Comparison of ENCODE assay signal across 18 cellular contexts in genomic region chr9:109512170-109512756, GRCh38. TPM values are rescaled to one million over a fixed set of nuclear protein-coding genes. Genes with fewer than 3 reads are reported as not detected.
DNase-seq lines count a peak whose midpoint lies in the region; ATAC-seq and TF ChIP-seq lines count a peak whose summit lies in the region.
"Had no signal": no experiment of that assay in that cellular context is flagged by ENCODE, and none has a peak within 500 bp of the region (broad histone marks: within the 10 kb centered on the region; RNA-seq: fewer than 3 reads in every experiment).

No MANE protein-coding gene starts in this region.

- ATAC-seq in GM19395 (IDR thresholded peaks at IDR 0.05; ENCODE audit: unreplicated experiment) (peak; percentile 67), HG03378 (IDR thresholded peaks at IDR 0.05; ENCODE audit: unreplicated experiment) (no peak)
- ATAC-seq: K562 had no signal

- H3K4me2 ChIP-seq in KMS-11 = peak overlapping the region; percentile 40; the same call in 1 of the 2 replicates
- H3K4me2 ChIP-seq: PC-9 had no signal

- DNase-seq in NCI-H82 (lab: John Stamatoyannopoulos, UW) (peak; percentile 20), NCI-H82 treated with DMSO at 0.1 percent for 48 hours (lab: John Stamatoyannopoulos, UW; ENCODE audit: unreplicated experiment) (no peak), kidney tubule cell (ENCODE audit: low spot score) (peak; percentile 10), NK-92 (lab: John Stamatoyannopoulos, UW; ENCODE audit: unreplicated experiment) (no peak), G401 (ENCODE audit: low spot score) (no peak)
- DNase-seq: GF-D8, HFFc6, NCI-H1417 treated with DMSO at 0.1 percent for 48 hours, NCI-H2081, NCI-H2227 treated with DMSO at 0.1 percent for 48 hours, NCI-H526 treated with DMSO at 0.1 percent for 48 hours, PC-9, SJCRH30 had no signal

- H3K79me2 ChIP-seq in KMS-11 (ENCODE audit: insufficient read depth, low read depth) = no peaks in the 10 kb centered on the region

- peak overlapping the region; percentile 55 for H3K27ac ChIP-seq in KMS-11
- H3K27ac ChIP-seq: HL-60, PC-9, SJCRH30 had no signal

- TF ChIP-seq CTCF in KMS-11 (conservative IDR thresholded peaks at IDR 0.05; ENCODE audit: low read depth, low read length) = no peak

- H3K36me3 ChIP-seq in KMS-11 (ENCODE audit: insufficient read depth) = no peaks in the 10 kb centered on the region
- H3K36me3 ChIP-seq: SJCRH30 had no signal

- H3K27me3 ChIP-seq in KMS-11 (ENCODE audit: insufficient read depth, low read depth) = no peaks in the 10 kb centered on the region
- H3K27me3 ChIP-seq: SJCRH30 had no signal

- H4K20me1 ChIP-seq in KMS-11 (ENCODE audit: insufficient read depth) = no peaks in the 10 kb centered on the region

- in situ Hi-C loops in G401 (cut with HindIII; ENCODE audit: low sequenced_read_pairs) = no loop called here

- peak overlapping the region; percentile 9; the same call in 1 of the 2 replicates for H3K9ac ChIP-seq in KMS-11

- peaks cover 29% of the 10 kb centered on the region for H3K4me1 ChIP-seq in KMS-11 (ENCODE audit: low read depth, poor library complexity, severe bottlenecking)
- H3K4me1 ChIP-seq: SJCRH30 had no signal

- peak overlapping the region; percentile 38; the same call in 1 of the 2 replicates for H2AFZ ChIP-seq in KMS-11 (ENCODE audit: low read depth)
- H2AFZ ChIP-seq: PC-9 had no signal

- H3K4me3 ChIP-seq in KMS-11 (IDR thresholded peaks at IDR 0.05; ENCODE audit: insufficient read depth, low read depth, low read length) = no peak overlapping the region
- H3K4me3 ChIP-seq: K562, PC-9, SJCRH30 had no signal

RNA-seq across cellular contexts. Expression of gene PTPN3, which starts 14.2 kb away (rescaled TPM):
- 0.20 and 0.37 TPM in 2 replicates for total RNA-seq in G401 (2014; rRNA removed; shearing (Covaris generic))
- total RNA-seq: HFFc6 had no signal

Comparison
In these comparisons a context has a peak if more than half of its experiments do, and no peak if none do; other contexts are left out.
1. DNase-seq: peak in NCI-H82 (single experiment) and kidney tubule cell (single experiment); none in NCI-H82 treated with DMSO at 0.1 percent for 48 hours (single experiment), NK-92 (single experiment) and G401 (single experiment).